In the genomic region with DNA sequence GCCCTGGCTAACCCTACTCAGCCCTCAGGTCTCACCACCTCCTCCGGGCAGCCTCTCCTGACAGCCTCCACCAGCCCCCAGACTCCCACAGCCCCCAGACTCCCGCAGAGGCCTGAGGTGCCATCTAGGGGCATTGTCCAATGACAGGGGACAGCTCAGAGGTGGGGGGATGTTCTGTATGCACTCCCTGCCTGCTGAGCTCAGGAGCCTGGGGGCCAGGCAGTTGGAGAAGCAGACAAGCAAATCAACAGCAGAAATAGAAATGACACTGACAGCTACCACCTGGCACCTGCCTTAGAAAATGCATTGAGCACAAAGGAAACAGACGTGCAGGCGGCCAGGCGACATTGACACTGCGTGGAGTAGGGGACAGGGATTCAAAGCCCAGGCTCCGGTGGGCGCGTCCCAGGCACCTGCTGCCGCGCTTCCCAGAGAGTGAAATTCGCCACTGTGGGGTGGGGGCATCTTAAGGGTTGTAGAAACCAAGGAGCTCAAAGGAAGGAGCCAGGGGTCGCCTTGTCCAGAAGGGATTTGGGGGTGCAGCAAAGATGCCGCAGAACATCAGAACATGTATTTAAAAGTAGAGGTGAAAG, we compare ENCODE assay signal across 1 cellular context.
TF ChIP-seq lines count a peak whose summit lies in the region.

No MANE protein-coding gene starts in this region.

TF ChIP-seq in IMR-90, 13 proteins besides CTCF, POLR2A, EP300 and RAD21 (continued from another document):
- TF ChIP-seq CHD1 (IDR thresholded peaks at IDR 0.05; ENCODE audit: low read depth, low read length) (no peak), RFX5 (IDR thresholded peaks at IDR 0.05; ENCODE audit: low read depth, low read length) (no peak)
- TF ChIP-seq, protein P1, sequence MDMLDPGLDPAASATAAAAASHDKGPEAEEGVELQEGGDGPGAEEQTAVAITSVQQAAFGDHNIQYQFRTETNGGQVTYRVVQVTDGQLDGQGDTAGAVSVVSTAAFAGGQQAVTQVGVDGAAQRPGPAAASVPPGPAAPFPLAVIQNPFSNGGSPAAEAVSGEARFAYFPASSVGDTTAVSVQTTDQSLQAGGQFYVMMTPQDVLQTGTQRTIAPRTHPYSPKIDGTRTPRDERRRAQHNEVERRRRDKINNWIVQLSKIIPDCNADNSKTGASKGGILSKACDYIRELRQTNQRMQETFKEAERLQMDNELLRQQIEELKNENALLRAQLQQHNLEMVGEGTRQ (IDR thresholded peaks at IDR 0.05; ENCODE audit: low read depth, low read length) = no peak
TF ChIP-seq in IMR-90: peak in this region for 0.
